ENCODE assay signal across 7 cellular contexts in the genomic region with DNA sequence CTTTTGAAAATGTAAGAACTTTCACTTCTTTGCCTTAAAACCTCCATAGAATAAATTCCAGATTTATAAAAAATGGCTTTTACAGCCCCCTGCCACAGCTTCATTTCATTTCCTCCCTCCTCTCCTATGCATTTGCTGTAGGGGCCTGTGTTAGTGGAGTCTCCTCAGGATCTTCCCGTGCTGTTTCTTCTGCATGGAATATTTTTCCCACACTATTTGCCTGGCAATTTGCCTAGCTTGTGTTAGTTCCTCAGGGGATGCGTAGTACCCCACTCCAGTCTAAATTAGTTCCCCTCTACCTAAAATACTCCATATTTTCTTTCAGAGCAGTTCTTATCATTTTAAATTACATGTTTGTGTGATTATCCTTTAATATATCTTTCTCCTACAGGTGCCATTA.
"Had no signal": no experiment of that assay in that cellular context is flagged by ENCODE, and none has a peak within 500 bp of the region (broad histone marks: within the 10 kb centered on the region; RNA-seq: fewer than 3 reads in every experiment).

No MANE protein-coding gene starts in this region.

- DNase-seq: GM23248, GOT3, H7, HFFc6, IMR-90 had no signal

- H3K4me3 ChIP-seq: GM23248, HAP-1 had no signal

- H3K27ac ChIP-seq: GM23248 had no signal

- H3K36me3 ChIP-seq: HAP-1 had no signal

- H3K4me3 Mint-ChIP-seq: HFFc6 had no signal

- H3K9me3 ChIP-seq: HAP-1 had no signal

- H3K4me1 ChIP-seq: HAP-1 had no signal

- H3K27ac Mint-ChIP-seq: HFFc6 had no signal

- ATAC-seq: HCT116 had no signal

- H3K9me3 Mint-ChIP-seq: HFFc6 had no signal
